In the genomic region with DNA sequence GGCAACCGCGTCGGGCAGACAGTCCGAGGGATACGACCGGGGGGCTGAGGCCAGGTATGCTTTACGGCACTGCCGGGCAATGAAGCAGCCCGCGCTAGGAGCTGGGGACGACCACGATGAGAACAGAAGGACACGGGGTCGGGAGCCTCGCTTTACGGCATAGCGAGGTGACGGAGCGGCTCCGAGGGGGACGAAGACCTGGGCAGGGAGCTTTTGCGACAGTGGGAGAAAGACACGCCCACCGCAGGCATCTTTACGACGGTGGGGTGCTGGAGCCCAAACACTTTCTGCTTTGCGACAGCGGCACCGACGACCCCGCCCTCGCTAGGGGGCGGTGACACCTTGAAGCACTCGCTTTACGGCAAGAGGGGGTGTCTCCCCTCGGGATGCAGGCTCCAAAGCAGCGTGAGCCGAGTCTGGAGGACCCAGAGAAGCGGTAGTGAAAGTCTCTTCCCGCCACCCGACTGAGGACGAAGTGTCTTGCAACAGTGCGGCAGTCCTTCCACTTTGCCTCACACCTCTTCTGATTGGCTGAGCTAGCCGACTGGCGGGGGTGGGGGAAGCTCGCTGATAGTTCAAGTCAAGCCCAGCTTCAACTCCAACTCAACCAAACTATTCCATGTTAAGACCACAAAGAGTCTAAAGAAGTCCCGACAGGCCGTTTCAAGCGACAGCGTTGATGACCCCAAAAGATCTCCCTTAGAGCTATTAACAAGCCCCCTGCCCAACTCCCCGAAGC, we compare ENCODE assay signal across 8 cellular contexts. TPM values are rescaled to one million over a fixed set of nuclear protein-coding genes. Genes with fewer than 3 reads are reported as not detected.
DNase-seq lines count a peak whose midpoint lies in the region; ATAC-seq, FAIRE-seq and TF ChIP-seq lines count a peak whose summit lies in the region.

No MANE protein-coding gene starts in this region.

- FAIRE-seq in pancreas (lab: Jason Lieb, UNC): peak; percentile 81

- H3K27ac ChIP-seq in pancreas (peak overlapping the region; percentile 71 to 91 (median 82)), tibial artery (peak overlapping the region; percentile 92)

- peaks cover 1% of the 10 kb centered on the region for H3K27me3 ChIP-seq in adipocyte (replicated peaks; ENCODE audit: control insufficient read depth, insufficient read depth, low read length)
- no peaks in the 10 kb centered on the region for H3K27me3 ChIP-seq in pancreas
- H3K27me3 ChIP-seq in tibial artery: peaks cover 0 to 18% of the 10 kb centered on the region in 2 donors

- H3K9me3 ChIP-seq in adipocyte (ENCODE audit: control insufficient read depth, low read length) (no peaks in the 10 kb centered on the region), pancreas (no peaks in the 10 kb centered on the region), tibial artery (no peaks in the 10 kb centered on the region)

- WGBS in pancreas, 2 donors: 0 to 1% methylated on average over 50 to 51 of the region's 51 CpGs

- ATAC-seq in HG02759 (IDR thresholded peaks at IDR 0.05; ENCODE audit: unreplicated experiment): peak; percentile 64
- peak; percentile 91 for ATAC-seq in Right ventricle myocardium superior (ENCODE audit: poor library complexity)
- ATAC-seq in pancreas: peak; percentile 89 to 93 (median 90)

- peak overlapping the region; percentile 96 for H3K9ac ChIP-seq in adipocyte (ENCODE audit: low read length)

- H3K4me3 ChIP-seq in GM12865 (ENCODE audit: low read depth, low read length): peak overlapping the region; percentile 74
- peak overlapping the region; percentile 92 for H3K4me3 ChIP-seq in adipocyte (ENCODE audit: low read length)
- peak overlapping the region; percentile 87 to 98 (median 96) for H3K4me3 ChIP-seq in pancreas
- H3K4me3 ChIP-seq in tibial artery: peak overlapping the region; percentile 58 to 62

- intact Hi-C loops in Right ventricle myocardium superior (cut with DNase I) (loop anchor here (2.0 kb wide), 1 partner anchor 21 kb away; no protein-coding TSS in a partner anchor), pancreas (cut with DNase I) (no loop called here), tibial artery (cut with DNase I; ENCODE audit: low total_unique reads) (no loop called here)

- DNase-seq in GM12865 (ENCODE audit: low read depth) (peak; percentile 100), NCI-H1417 treated with DMSO at 0.1 percent for 48 hours (lab: John Stamatoyannopoulos, UW) (peak; percentile 75), SW 1271 (lab: John Stamatoyannopoulos, UW) (peak; percentile 98), adipocyte (ENCODE audit: low read depth) (peak; percentile 98), Right ventricle myocardium superior (peak; percentile 99), pancreas (peak; percentile 93 to 99 (median 98)), tibial artery (peak; percentile 99)

- H3K4me1 ChIP-seq in adipocyte (ENCODE audit: control insufficient read depth, insufficient read depth, low read length): peaks cover 15% of the 10 kb centered on the region
- H3K4me1 ChIP-seq in pancreas: peaks cover 0 to 11% (median 4%) of the 10 kb centered on the region in 3 donors
- peaks cover 0 to 23% (median 16%) of the 10 kb centered on the region in 4 donors for H3K4me1 ChIP-seq in tibial artery

- H3K36me3 ChIP-seq in adipocyte (ENCODE audit: control insufficient read depth, insufficient read depth, low read length, severe bottlenecking) (peaks cover 14% of the 10 kb centered on the region), pancreas (no peaks in the 10 kb centered on the region), tibial artery (peaks cover 0 to 33% (median 14%) of the 10 kb centered on the region in 3 donors)

- TF ChIP-seq CTCF in GM12865 (IDR thresholded peaks at IDR 0.05; ENCODE audit: insufficient read depth, low read depth, low read length, missing control alignments): no peak
- TF ChIP-seq CTCF in pancreas (IDR thresholded peaks at IDR 0.05): no peak
- no peak for TF ChIP-seq CTCF in tibial artery (IDR thresholded peaks at IDR 0.05)

RNA-seq across cellular contexts. Expression of gene NEURL4, which starts 0.4 kb away (rescaled TPM):
- total RNA-seq in Right ventricle myocardium superior (26.2 TPM), pancreas (10 to 100 TPM; 12.6 to 27.1 (median 15.4) TPM)
- polyA plus RNA-seq in pancreas: 10 to 100 TPM; 49.0 to 72.1 TPM

RNA-seq across cellular contexts. Expression of gene ACAP1, which starts 6.8 kb away (rescaled TPM):
- total RNA-seq in Right ventricle myocardium superior (14.9 TPM), pancreas (1 to 10 TPM; 1.6 to 5.6 (median 3.0) TPM)
- polyA plus RNA-seq in pancreas: 1 to 10 TPM; 2.9 to 4.4 TPM

RNA-seq across cellular contexts. Expression of gene GPS2, which starts 14.4 kb away (rescaled TPM):
- total RNA-seq in Right ventricle myocardium superior (68.8 TPM), pancreas (10 to 100 TPM; 22.1 to 33.5 (median 27.6) TPM)
- polyA plus RNA-seq in pancreas: 100 to 1,000 TPM in 1 of 2 donors, 10 to 100 TPM in 1; 68.9 to 101 TPM

RNA-seq across cellular contexts. Expression of gene EIF5A, which starts 22.1 kb away (rescaled TPM):
- 295 TPM for total RNA-seq in Right ventricle myocardium superior
- 100 to 1,000 TPM; 104 to 220 (median 187) TPM for total RNA-seq in pancreas
- polyA plus RNA-seq in pancreas: 100 to 1,000 TPM; 167 to 205 TPM

RNA-seq across cellular contexts. Expression of gene KCTD11, which starts 22.4 kb away (rescaled TPM):
- 4.4 TPM for total RNA-seq in Right ventricle myocardium superior
- 1 to 10 TPM; 3.4 to 6.6 (median 4.3) TPM for total RNA-seq in pancreas
- 1 to 10 TPM; 7.2 TPM for polyA plus RNA-seq in pancreas

Comparison
In these comparisons a context has a peak if more than half of its experiments do, and no peak if none do; other contexts are left out.
1. Peak in every context shown above with its lines: DNase-seq, ATAC-seq, H3K4me3 ChIP-seq and H3K27ac ChIP-seq.